ENCODE assay signal across 1 cellular context in the genomic region with DNA sequence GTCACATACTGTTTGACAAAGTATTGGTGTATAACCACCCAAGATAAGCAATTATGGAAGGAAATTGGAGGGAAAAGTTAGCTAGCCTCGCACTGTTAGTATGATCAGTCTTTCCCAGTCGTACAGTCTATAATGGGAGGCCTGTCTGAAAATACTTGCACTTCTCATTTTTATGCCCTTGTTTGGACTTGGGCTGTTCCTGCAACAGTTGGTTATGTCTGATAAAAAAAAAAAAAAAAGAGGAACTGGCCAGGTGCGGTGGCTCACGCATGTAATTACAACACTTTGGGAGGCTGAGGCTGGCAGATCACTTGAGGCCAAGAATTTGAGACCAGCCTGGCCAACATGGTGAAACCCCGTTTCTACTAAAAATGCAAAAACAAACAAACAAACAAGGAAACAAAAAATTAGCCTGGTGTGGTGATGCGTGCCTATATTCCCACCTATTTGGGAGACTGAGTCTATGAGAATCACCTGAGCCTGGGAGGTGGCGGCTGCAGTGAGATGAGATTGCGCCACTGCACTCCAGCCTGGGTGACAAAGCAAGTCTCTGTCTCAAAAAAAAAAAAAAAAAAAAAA.
TF ChIP-seq lines count a peak whose summit lies in the region.

No MANE protein-coding gene starts in this region.

TF ChIP-seq in K562, 482 proteins besides CTCF, POLR2A, EP300 and RAD21 (continued from another document and continues in another):
- TF ChIP-seq, protein P1, sequence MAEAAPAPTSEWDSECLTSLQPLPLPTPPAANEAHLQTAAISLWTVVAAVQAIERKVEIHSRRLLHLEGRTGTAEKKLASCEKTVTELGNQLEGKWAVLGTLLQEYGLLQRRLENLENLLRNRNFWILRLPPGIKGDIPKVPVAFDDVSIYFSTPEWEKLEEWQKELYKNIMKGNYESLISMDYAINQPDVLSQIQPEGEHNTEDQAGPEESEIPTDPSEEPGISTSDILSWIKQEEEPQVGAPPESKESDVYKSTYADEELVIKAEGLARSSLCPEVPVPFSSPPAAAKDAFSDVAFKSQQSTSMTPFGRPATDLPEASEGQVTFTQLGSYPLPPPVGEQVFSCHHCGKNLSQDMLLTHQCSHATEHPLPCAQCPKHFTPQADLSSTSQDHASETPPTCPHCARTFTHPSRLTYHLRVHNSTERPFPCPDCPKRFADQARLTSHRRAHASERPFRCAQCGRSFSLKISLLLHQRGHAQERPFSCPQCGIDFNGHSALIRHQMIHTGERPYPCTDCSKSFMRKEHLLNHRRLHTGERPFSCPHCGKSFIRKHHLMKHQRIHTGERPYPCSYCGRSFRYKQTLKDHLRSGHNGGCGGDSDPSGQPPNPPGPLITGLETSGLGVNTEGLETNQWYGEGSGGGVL (CRISPR knock-in tag; IDR thresholded peaks at IDR 0.05), result no peak
- no peak for TF ChIP-seq ZNF696 (CRISPR knock-in tag; conservative IDR thresholded peaks at IDR 0.05)
- TF ChIP-seq RB1 (IDR thresholded peaks at IDR 0.05; ENCODE audit: low read depth), result peak; percentile 69; the same call in 1 of the 2 replicates
- no peak for TF ChIP-seq CBFB (CRISPR knock-in tag; IDR thresholded peaks at IDR 0.05)
- TF ChIP-seq ATF7 (IDR thresholded peaks at IDR 0.05), result peak; percentile 80
- no peak for TF ChIP-seq NR1H2 (CRISPR knock-in tag; IDR thresholded peaks at IDR 0.05)
- TF ChIP-seq ZNF431 (CRISPR knock-in tag; IDR thresholded peaks at IDR 0.05), result 0 out of 2 replicates have a peak, but pooled peaks have one; percentile 29
- peak; percentile 63 for TF ChIP-seq ZFX (CRISPR knock-in tag; IDR thresholded peaks at IDR 0.05)
- 0 out of 2 replicates have a peak, but pooled peaks have one; percentile 30 for TF ChIP-seq STAT5A (IDR thresholded peaks at IDR 0.05; ENCODE audit: borderline replicate concordance, low read length)
- TF ChIP-seq SNRNP70 (optimal IDR thresholded peaks at IDR 0.05; ENCODE audit: low read depth, low read length), result no peak
- TF ChIP-seq ZNF699 (CRISPR knock-in tag; IDR thresholded peaks at IDR 0.05; ENCODE audit: insufficient replicate concordance), result no peak
- TF ChIP-seq, protein P2, sequence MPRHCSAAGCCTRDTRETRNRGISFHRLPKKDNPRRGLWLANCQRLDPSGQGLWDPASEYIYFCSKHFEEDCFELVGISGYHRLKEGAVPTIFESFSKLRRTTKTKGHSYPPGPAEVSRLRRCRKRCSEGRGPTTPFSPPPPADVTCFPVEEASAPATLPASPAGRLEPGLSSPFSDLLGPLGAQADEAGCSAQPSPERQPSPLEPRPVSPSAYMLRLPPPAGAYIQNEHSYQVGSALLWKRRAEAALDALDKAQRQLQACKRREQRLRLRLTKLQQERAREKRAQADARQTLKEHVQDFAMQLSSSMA (CRISPR knock-in tag; IDR thresholded peaks at IDR 0.05), result no peak
- TF ChIP-seq RBM14 (IDR thresholded peaks at IDR 0.05; ENCODE audit: borderline replicate concordance, insufficient read depth, low read depth, low read length), result no peak
- no peak for TF ChIP-seq KDM4B (IDR thresholded peaks at IDR 0.05; ENCODE audit: borderline replicate concordance in 2 of 2, low read depth in 1 of 2)
- TF ChIP-seq, protein P3, sequence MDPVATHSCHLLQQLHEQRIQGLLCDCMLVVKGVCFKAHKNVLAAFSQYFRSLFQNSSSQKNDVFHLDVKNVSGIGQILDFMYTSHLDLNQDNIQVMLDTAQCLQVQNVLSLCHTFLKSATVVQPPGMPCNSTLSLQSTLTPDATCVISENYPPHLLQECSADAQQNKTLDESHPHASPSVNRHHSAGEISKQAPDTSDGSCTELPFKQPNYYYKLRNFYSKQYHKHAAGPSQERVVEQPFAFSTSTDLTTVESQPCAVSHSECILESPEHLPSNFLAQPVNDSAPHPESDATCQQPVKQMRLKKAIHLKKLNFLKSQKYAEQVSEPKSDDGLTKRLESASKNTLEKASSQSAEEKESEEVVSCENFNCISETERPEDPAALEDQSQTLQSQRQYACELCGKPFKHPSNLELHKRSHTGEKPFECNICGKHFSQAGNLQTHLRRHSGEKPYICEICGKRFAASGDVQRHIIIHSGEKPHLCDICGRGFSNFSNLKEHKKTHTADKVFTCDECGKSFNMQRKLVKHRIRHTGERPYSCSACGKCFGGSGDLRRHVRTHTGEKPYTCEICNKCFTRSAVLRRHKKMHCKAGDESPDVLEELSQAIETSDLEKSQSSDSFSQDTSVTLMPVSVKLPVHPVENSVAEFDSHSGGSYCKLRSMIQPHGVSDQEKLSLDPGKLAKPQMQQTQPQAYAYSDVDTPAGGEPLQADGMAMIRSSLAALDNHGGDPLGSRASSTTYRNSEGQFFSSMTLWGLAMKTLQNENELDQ (CRISPR knock-in tag; IDR thresholded peaks at IDR 0.05; ENCODE audit: borderline replicate concordance), result no peak
- peak; percentile 76; the same call in 1 of the 2 replicates for TF ChIP-seq BCOR (IDR thresholded peaks at IDR 0.05)
- peak; percentile 57 for TF ChIP-seq NFE2 (IDR thresholded peaks at IDR 0.05; ENCODE audit: low read depth)
- TF ChIP-seq SIX5 (IDR thresholded peaks at IDR 0.05; ENCODE audit: borderline replicate concordance in 1 of 2, insufficient read depth in 1 of 2, low read depth in 1 of 2, low read length in 2 of 2), result no peak
- TF ChIP-seq CBX8 (IDR thresholded peaks at IDR 0.05; ENCODE audit: borderline replicate concordance, extremely low read depth, low read depth, low read length, poor library complexity, severe bottlenecking), result no peak
- TF ChIP-seq, protein P4, sequence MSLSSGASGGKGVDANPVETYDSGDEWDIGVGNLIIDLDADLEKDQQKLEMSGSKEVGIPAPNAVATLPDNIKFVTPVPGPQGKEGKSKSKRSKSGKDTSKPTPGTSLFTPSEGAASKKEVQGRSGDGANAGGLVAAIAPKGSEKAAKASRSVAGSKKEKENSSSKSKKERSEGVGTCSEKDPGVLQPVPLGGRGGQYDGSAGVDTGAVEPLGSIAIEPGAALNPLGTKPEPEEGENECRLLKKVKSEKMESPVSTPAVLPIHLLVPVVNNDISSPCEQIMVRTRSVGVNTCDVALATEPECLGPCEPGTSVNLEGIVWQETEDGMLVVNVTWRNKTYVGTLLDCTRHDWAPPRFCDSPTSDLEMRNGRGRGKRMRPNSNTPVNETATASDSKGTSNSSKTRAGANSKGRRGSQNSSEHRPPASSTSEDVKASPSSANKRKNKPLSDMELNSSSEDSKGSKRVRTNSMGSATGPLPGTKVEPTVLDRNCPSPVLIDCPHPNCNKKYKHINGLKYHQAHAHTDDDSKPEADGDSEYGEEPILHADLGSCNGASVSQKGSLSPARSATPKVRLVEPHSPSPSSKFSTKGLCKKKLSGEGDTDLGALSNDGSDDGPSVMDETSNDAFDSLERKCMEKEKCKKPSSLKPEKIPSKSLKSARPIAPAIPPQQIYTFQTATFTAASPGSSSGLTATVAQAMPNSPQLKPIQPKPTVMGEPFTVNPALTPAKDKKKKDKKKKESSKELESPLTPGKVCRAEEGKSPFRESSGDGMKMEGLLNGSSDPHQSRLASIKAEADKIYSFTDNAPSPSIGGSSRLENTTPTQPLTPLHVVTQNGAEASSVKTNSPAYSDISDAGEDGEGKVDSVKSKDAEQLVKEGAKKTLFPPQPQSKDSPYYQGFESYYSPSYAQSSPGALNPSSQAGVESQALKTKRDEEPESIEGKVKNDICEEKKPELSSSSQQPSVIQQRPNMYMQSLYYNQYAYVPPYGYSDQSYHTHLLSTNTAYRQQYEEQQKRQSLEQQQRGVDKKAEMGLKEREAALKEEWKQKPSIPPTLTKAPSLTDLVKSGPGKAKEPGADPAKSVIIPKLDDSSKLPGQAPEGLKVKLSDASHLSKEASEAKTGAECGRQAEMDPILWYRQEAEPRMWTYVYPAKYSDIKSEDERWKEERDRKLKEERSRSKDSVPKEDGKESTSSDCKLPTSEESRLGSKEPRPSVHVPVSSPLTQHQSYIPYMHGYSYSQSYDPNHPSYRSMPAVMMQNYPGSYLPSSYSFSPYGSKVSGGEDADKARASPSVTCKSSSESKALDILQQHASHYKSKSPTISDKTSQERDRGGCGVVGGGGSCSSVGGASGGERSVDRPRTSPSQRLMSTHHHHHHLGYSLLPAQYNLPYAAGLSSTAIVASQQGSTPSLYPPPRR (CRISPR knock-in tag; IDR thresholded peaks at IDR 0.05; ENCODE audit: borderline replicate concordance), result no peak
- TF ChIP-seq, protein P5, sequence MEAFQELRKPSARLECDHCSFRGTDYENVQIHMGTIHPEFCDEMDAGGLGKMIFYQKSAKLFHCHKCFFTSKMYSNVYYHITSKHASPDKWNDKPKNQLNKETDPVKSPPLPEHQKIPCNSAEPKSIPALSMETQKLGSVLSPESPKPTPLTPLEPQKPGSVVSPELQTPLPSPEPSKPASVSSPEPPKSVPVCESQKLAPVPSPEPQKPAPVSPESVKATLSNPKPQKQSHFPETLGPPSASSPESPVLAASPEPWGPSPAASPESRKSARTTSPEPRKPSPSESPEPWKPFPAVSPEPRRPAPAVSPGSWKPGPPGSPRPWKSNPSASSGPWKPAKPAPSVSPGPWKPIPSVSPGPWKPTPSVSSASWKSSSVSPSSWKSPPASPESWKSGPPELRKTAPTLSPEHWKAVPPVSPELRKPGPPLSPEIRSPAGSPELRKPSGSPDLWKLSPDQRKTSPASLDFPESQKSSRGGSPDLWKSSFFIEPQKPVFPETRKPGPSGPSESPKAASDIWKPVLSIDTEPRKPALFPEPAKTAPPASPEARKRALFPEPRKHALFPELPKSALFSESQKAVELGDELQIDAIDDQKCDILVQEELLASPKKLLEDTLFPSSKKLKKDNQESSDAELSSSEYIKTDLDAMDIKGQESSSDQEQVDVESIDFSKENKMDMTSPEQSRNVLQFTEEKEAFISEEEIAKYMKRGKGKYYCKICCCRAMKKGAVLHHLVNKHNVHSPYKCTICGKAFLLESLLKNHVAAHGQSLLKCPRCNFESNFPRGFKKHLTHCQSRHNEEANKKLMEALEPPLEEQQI (IDR thresholded peaks at IDR 0.05), result no peak
- peak; percentile 40; the same call in 1 of the 2 replicates for TF ChIP-seq MYNN (IDR thresholded peaks at IDR 0.05)
- TF ChIP-seq MYNN (CRISPR knock-in tag; IDR thresholded peaks at IDR 0.05), result no peak
- TF ChIP-seq ZSCAN32 (CRISPR knock-in tag; IDR thresholded peaks at IDR 0.05), result no peak
- TF ChIP-seq MAZ (CRISPR knock-in tag; conservative IDR thresholded peaks at IDR 0.05 in 1 of 2, IDR thresholded peaks at IDR 0.05 in 1 of 2), result no peak; a peak in 1 of 4 replicates
- TF ChIP-seq, protein P6, sequence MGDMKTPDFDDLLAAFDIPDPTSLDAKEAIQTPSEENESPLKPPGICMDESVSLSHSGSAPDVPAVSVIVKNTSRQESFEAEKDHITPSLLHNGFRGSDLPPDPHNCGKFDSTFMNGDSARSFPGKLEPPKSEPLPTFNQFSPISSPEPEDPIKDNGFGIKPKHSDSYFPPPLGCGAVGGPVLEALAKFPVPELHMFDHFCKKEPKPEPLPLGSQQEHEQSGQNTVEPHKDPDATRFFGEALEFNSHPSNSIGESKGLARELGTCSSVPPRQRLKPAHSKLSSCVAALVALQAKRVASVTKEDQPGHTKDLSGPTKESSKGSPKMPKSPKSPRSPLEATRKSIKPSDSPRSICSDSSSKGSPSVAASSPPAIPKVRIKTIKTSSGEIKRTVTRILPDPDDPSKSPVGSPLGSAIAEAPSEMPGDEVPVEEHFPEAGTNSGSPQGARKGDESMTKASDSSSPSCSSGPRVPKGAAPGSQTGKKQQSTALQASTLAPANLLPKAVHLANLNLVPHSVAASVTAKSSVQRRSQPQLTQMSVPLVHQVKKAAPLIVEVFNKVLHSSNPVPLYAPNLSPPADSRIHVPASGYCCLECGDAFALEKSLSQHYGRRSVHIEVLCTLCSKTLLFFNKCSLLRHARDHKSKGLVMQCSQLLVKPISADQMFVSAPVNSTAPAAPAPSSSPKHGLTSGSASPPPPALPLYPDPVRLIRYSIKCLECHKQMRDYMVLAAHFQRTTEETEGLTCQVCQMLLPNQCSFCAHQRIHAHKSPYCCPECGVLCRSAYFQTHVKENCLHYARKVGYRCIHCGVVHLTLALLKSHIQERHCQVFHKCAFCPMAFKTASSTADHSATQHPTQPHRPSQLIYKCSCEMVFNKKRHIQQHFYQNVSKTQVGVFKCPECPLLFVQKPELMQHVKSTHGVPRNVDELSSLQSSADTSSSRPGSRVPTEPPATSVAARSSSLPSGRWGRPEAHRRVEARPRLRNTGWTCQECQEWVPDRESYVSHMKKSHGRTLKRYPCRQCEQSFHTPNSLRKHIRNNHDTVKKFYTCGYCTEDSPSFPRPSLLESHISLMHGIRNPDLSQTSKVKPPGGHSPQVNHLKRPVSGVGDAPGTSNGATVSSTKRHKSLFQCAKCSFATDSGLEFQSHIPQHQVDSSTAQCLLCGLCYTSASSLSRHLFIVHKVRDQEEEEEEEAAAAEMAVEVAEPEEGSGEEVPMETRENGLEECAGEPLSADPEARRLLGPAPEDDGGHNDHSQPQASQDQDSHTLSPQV (IDR thresholded peaks at IDR 0.05), result no peak
- TF ChIP-seq, protein P7, sequence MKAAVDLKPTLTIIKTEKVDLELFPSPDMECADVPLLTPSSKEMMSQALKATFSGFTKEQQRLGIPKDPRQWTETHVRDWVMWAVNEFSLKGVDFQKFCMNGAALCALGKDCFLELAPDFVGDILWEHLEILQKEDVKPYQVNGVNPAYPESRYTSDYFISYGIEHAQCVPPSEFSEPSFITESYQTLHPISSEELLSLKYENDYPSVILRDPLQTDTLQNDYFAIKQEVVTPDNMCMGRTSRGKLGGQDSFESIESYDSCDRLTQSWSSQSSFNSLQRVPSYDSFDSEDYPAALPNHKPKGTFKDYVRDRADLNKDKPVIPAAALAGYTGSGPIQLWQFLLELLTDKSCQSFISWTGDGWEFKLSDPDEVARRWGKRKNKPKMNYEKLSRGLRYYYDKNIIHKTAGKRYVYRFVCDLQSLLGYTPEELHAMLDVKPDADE (conservative IDR thresholded peaks at IDR 0.05; ENCODE audit: control insufficient read depth, low read depth, low read length), result no peak
- no peak for TF ChIP-seq ZNF146 (CRISPR knock-in tag; IDR thresholded peaks at IDR 0.05; ENCODE audit: unreplicated experiment)
- peak; percentile 94 for TF ChIP-seq CTBP1 (IDR thresholded peaks at IDR 0.05; ENCODE audit: borderline replicate concordance)
- no peak for TF ChIP-seq GABPB1 (CRISPR knock-in tag; IDR thresholded peaks at IDR 0.05)
- TF ChIP-seq, protein P8, sequence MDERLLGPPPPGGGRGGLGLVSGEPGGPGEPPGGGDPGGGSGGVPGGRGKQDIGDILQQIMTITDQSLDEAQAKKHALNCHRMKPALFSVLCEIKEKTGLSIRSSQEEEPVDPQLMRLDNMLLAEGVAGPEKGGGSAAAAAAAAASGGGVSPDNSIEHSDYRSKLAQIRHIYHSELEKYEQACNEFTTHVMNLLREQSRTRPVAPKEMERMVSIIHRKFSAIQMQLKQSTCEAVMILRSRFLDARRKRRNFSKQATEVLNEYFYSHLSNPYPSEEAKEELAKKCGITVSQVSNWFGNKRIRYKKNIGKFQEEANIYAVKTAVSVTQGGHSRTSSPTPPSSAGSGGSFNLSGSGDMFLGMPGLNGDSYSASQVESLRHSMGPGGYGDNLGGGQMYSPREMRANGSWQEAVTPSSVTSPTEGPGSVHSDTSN (CRISPR knock-in tag; IDR thresholded peaks at IDR 0.05; ENCODE audit: low read depth), result no peak
- TF ChIP-seq, protein P8 (tag; conservative IDR thresholded peaks at IDR 0.05; ENCODE audit: low read depth), result peak; percentile 26; the same call in 1 of the 2 replicates
- peak; percentile 80; the same call in 1 of the 2 replicates for TF ChIP-seq ZNF644 (tag; IDR thresholded peaks at IDR 0.05; ENCODE audit: low read depth)
